Comparison of ENCODE assay signal across 16 cellular contexts in genomic region chr16:71852146-71852545, GRCh38.
"Had no signal": no experiment of that assay in that cellular context is flagged by ENCODE, and none has a peak within 500 bp of the region (broad histone marks: within the 10 kb centered on the region; RNA-seq: fewer than 3 reads in every experiment).

No MANE protein-coding gene starts in this region.

- DNase-seq: activated CD4-positive, alpha-beta memory T cell treated with anti-CD3 and anti-CD28 coated beads, Interleukin-2, amount 10 ng/mL, durations not matched to agents 7 days and 5 days; activated CD8-positive, alpha-beta memory T cell treated with anti-CD3 and anti-CD28 coated beads, Interleukin-2, amount 50 U/mL, for 48 hours; dorsolateral prefrontal cortex; esophagus squamous epithelium; head of caudate nucleus; left colon; nucleus accumbens; right cardiac atrium; stimulated activated naive CD4-positive, alpha-beta T cell; T-helper 9 cell; trophoblast cell had no signal

- H3K27me3 Mint-ChIP-seq: activated CD4-positive, alpha-beta memory T cell treated with anti-CD3 and anti-CD28 coated beads, Interleukin-2, amount 10 ng/mL, durations not matched to agents 7 days and 5 days; activated naive CD8-positive, alpha-beta T cell; natural killer cell treated with Interleukin-12 subunit alpha and Interleukin-12 subunit beta and Interleukin-15 and Interleukin-18, amount 100 ng/mL, for 72 hours had no signal

- H3K4me1 ChIP-seq: breast epithelium had no signal

- H3K9me3 ChIP-seq: breast epithelium, esophagus squamous epithelium had no signal

- H3K27me3 ChIP-seq: breast epithelium, dorsolateral prefrontal cortex, esophagus squamous epithelium had no signal

- H3K4me3 ChIP-seq: breast epithelium, dorsolateral prefrontal cortex, esophagus squamous epithelium, lung, smooth muscle cell had no signal

- H3K9me3 Mint-ChIP-seq: activated CD4-positive, alpha-beta memory T cell treated with anti-CD3 and anti-CD28 coated beads, Interleukin-2, amount 10 ng/mL, durations not matched to agents 7 days and 5 days; natural killer cell treated with Interleukin-12 subunit alpha and Interleukin-12 subunit beta and Interleukin-15 and Interleukin-18, amount 100 ng/mL, for 72 hours had no signal

- ATAC-seq: left colon; natural killer cell treated with Interleukin-12 subunit alpha and Interleukin-12 subunit beta and Interleukin-15 and Interleukin-18, amount 100 ng/mL, for 72 hours; right cardiac atrium had no signal

- H3K27ac Mint-ChIP-seq: activated CD4-positive, alpha-beta memory T cell treated with anti-CD3 and anti-CD28 coated beads, Interleukin-2, amount 10 ng/mL, durations not matched to agents 7 days and 5 days had no signal

- H3K4me3 Mint-ChIP-seq: activated CD4-positive, alpha-beta memory T cell treated with anti-CD3 and anti-CD28 coated beads, Interleukin-2, amount 10 ng/mL, durations not matched to agents 7 days and 5 days; activated naive CD8-positive, alpha-beta T cell; natural killer cell treated with Interleukin-12 subunit alpha and Interleukin-12 subunit beta and Interleukin-15 and Interleukin-18, amount 100 ng/mL, for 72 hours had no signal

- H3K27ac ChIP-seq: esophagus squamous epithelium had no signal
